Comparison of ENCODE assay signal across 18 cellular contexts in the genomic region with DNA sequence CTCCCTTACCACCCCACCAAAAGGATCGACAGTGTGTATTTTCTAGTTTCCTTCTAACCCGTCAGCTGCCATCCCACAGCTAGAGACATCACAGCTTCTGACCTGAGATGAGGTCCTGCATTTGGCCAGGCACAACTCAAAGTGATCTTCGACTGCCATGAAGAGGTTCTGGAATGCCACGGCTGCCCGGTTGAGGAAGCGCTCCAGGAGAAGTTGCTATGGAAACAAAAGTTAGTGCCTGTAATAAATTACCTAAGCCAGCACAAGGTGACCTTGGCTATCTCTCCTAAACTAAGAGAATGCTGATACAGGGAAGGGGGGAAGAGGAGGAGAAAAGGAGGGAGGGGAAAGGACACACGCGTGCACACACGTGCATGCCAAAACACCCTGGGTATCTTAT. TPM values are rescaled to one million over a fixed set of nuclear protein-coding genes. Genes with fewer than 3 reads are reported as not detected.
A peak's percentile ranks its signal among the peaks of the same experiment; 100 is the strongest.
DNase-seq lines count a peak whose midpoint lies in the region; ATAC-seq and TF ChIP-seq lines count a peak whose summit lies in the region.
"Had no signal": no experiment of that assay in that cellular context is flagged by ENCODE, and none has a peak within 500 bp of the region (broad histone marks: within the 10 kb centered on the region; RNA-seq: fewer than 3 reads in every experiment).

No MANE protein-coding gene starts in this region.

- H3K27ac Mint-ChIP-seq in neural progenitor cell, result peak overlapping the region; percentile 87
- H3K27ac Mint-ChIP-seq: activated CD8-positive, alpha-beta memory T cell treated with anti-CD3 and anti-CD28 coated beads, Interleukin-2, amount 10 ng/mL, durations not matched to agents 7 days and 5 days had no signal

- peaks cover 9% of the 10 kb centered on the region for H3K79me2 ChIP-seq in neural progenitor cell (ENCODE audit: low read depth)

- intact Hi-C loops in left ventricle myocardium superior (cut with micrococcal nuclease), result loop anchor here (10.0 kb wide), 1 partner anchor 405 kb away; no protein-coding TSS in a partner anchor
- intact Hi-C loops in uterus (cut with DNase I; ENCODE audit: low total_unique reads), result no loop called here

- H3K27me3 Mint-ChIP-seq in neural progenitor cell (ENCODE audit: insufficient read depth, low read depth), result no peaks in the 10 kb centered on the region
- H3K27me3 Mint-ChIP-seq: activated CD8-positive, alpha-beta memory T cell treated with anti-CD3 and anti-CD28 coated beads, Interleukin-2, amount 10 ng/mL, durations not matched to agents 7 days and 5 days; memory B cell had no signal

- H3K4me3 ChIP-seq in right atrium auricular region (no peak overlapping the region), epithelial cell of proximal tubule (ENCODE audit: low read depth, low read length) (peak overlapping the region; percentile 21), neural progenitor cell (no peak overlapping the region), uterus (no peak overlapping the region)

- H3K27ac ChIP-seq in right atrium auricular region, result no peak overlapping the region
- H3K27ac ChIP-seq in neural progenitor cell, result no peak overlapping the region
- H3K27ac ChIP-seq in uterus, result peak overlapping the region; percentile 18 to 27
- H3K27ac ChIP-seq: brain microvascular endothelial cell, KMS-11, RWPE1 had no signal

- H3K4me1 Mint-ChIP-seq in neural progenitor cell, result peaks cover 74% of the 10 kb centered on the region

- H3K27me3 ChIP-seq in right atrium auricular region (no peaks in the 10 kb centered on the region), neural progenitor cell (no peaks in the 10 kb centered on the region), uterus (no peaks in the 10 kb centered on the region)
- H3K27me3 ChIP-seq: brain microvascular endothelial cell had no signal

- H3K36me3 ChIP-seq in right atrium auricular region, result peaks cover 12% of the 10 kb centered on the region
- no peaks in the 10 kb centered on the region for H3K36me3 ChIP-seq in neural progenitor cell
- H3K36me3 ChIP-seq in uterus, result no peaks in the 10 kb centered on the region

- DNase-seq in left ventricle myocardium superior, result no peak
- DNase-seq in right atrium auricular region (ENCODE audit: low spot score), result no peak
- DNase-seq in epithelial cell of proximal tubule (ENCODE audit: low read depth), result peak; percentile 33
- no peak for DNase-seq in neural progenitor cell (ENCODE audit: low spot score)
- no peak for DNase-seq in uterus
- DNase-seq in NCI-H526 treated with DMSO at 0.1 percent for 48 hours (lab: John Stamatoyannopoulos, UW), result no peak
- DNase-seq: activated CD4-positive, CD25-positive, alpha-beta regulatory T cell; activated CD8-positive, alpha-beta memory T cell treated with anti-CD3 and anti-CD28 coated beads, Interleukin-2, amount 10 ng/mL, durations not matched to agents 7 days and 5 days; activated gamma-delta T cell; brain microvascular endothelial cell; COR-L47; effector CD4-positive, alpha-beta T cell; T-helper 2 cell had no signal

- peaks cover 19% of the 10 kb centered on the region for H4K20me1 ChIP-seq in neural progenitor cell (ENCODE audit: low read depth)

- H3K9ac ChIP-seq in neural progenitor cell, result no peak overlapping the region
- H3K9ac ChIP-seq: KMS-11 had no signal

- H3K4me1 ChIP-seq in right atrium auricular region (peaks cover 0 to 24% of the 10 kb centered on the region in 2 donors), neural progenitor cell (peaks cover 8% of the 10 kb centered on the region), uterus (no peaks in the 10 kb centered on the region)

- no peak for TF ChIP-seq POLR2A in uterus (IDR thresholded peaks at IDR 0.05)

- H3K9me3 ChIP-seq in right atrium auricular region (no peaks in the 10 kb centered on the region), neural progenitor cell (ENCODE audit: low read depth) (no peaks in the 10 kb centered on the region), uterus (no peaks in the 10 kb centered on the region)

- no peaks in the 10 kb centered on the region for H3F3A ChIP-seq in neural progenitor cell (ENCODE audit: low read depth)

- H3K36me3 Mint-ChIP-seq in neural progenitor cell, result peaks cover 22% of the 10 kb centered on the region

- TF ChIP-seq CTCF in right atrium auricular region (IDR thresholded peaks at IDR 0.05) (no peak), epithelial cell of proximal tubule (conservative IDR thresholded peaks at IDR 0.05; ENCODE audit: low read depth, low read length) (no peak), neural progenitor cell (IDR thresholded peaks at IDR 0.05) (no peak), uterus (IDR thresholded peaks at IDR 0.05) (no peak)

- H3K4me2 ChIP-seq in neural progenitor cell, result no peak overlapping the region
- H3K4me2 ChIP-seq: KMS-11 had no signal

- H3K9me3 Mint-ChIP-seq in neural progenitor cell, result no peaks in the 10 kb centered on the region
- H3K9me3 Mint-ChIP-seq: memory B cell had no signal

- H2AFZ ChIP-seq in neural progenitor cell (replicated peaks), result no peak overlapping the region

- ATAC-seq in left ventricle myocardium superior, result peak; percentile 42
- ATAC-seq in GM21515 (IDR thresholded peaks at IDR 0.05; ENCODE audit: unreplicated experiment), result no peak
- no peak for ATAC-seq in GM21576 (IDR thresholded peaks at IDR 0.05; ENCODE audit: unreplicated experiment)
- ATAC-seq: activated CD8-positive, alpha-beta memory T cell treated with anti-CD3 and anti-CD28 coated beads, Interleukin-2, amount 10 ng/mL, durations not matched to agents 7 days and 5 days had no signal

- peak overlapping the region; percentile 42 for H3K4me3 Mint-ChIP-seq in neural progenitor cell
- H3K4me3 Mint-ChIP-seq: activated CD8-positive, alpha-beta memory T cell treated with anti-CD3 and anti-CD28 coated beads, Interleukin-2, amount 10 ng/mL, durations not matched to agents 7 days and 5 days; memory B cell had no signal

RNA-seq across cellular contexts. Expression of gene SPRING1, which starts 18.2 kb away (rescaled TPM):
- total RNA-seq in left ventricle myocardium superior (9.2 TPM), right atrium auricular region (10 to 100 TPM in 1 of 2 donors, 1 to 10 TPM in 1; 9.4 to 12.0 TPM), epithelial cell of proximal tubule (32.6 and 49.9 TPM in 2 replicates), neural progenitor cell (ENCODE audit: low replicate concordance) (40.4 and 41.9 TPM in 2 replicates), uterus (10 to 100 TPM; 14.3 to 26.2 (median 20.2) TPM)

RNA-seq across cellular contexts. Expression of gene RNFT2, which starts 18.5 kb away (rescaled TPM):
- 0.45 TPM for total RNA-seq in left ventricle myocardium superior
- 1 to 10 TPM in 1 of 2 donors, under 1 TPM in 1; 0.89 to 1.1 TPM for total RNA-seq in right atrium auricular region
- total RNA-seq in epithelial cell of proximal tubule, result 4.3 and 10.5 TPM in 2 replicates
- 26.9 and 30.8 TPM in 2 replicates for total RNA-seq in neural progenitor cell (ENCODE audit: low replicate concordance)
- total RNA-seq in uterus, result 1 to 10 TPM in 2 of 4 donors, not detected in 2; 1.4 to 4.7 TPM

Comparison
In these comparisons a context has a peak if more than half of its experiments do, and no peak if none do; other contexts are left out.
1. H3K27ac ChIP-seq: peak in uterus (2 of 2); none in right atrium auricular region (0 of 2) and neural progenitor cell (single experiment).